1 cellular context compared by ENCODE assay signal in the genomic region with DNA sequence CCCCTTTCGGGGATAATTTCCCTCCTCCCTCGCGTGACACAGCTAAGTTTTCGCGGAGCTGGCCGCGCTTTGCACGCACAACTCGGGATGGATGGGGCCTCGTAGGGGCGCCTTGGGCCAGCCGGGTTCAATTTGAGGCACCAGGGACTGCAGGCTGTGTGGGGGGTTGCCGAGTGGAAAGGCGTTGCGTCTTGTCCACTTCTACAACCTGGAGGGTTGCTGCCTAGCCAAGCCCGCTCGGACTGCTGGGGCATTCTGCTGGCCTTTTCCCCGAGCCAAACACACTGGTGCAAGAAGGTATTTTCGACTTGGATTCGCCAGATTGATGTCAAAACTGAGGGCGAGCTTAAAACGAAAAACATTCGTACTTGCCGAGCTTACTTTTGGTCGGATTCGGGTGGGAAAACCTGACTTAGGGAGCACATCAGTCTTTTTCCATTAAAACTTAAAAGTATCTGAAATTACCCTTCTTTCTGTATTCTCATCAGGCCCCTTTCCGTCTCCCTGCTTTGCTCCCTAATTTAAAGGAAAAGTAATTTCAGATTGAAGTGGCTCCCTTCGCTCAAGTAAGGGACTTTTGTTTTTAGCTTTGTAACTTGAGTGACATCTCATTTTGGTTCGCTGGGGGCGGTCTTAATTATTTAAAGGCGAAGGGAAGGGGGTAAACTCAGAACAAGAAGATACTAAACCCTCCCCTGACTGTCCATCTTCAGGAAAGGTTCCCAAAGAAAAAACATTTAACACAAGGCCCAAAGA.
TF ChIP-seq lines count a peak whose summit lies in the region.

No MANE protein-coding gene starts in this region.

TF ChIP-seq in HepG2, 621 proteins besides CTCF, POLR2A, EP300 and RAD21 (continued from another document and continues in another):
- TF ChIP-seq ZNF609 (CRISPR knock-in tag; IDR thresholded peaks at IDR 0.05; ENCODE audit: borderline replicate concordance) (no peak), RBFOX2 (IDR thresholded peaks at IDR 0.05; ENCODE audit: low read depth, low read length) (peak; percentile 82), PHF8 (CRISPR knock-in tag; IDR thresholded peaks at IDR 0.05) (peak; percentile 29; the same call in 1 of the 2 replicates), SRF (IDR thresholded peaks at IDR 0.05; ENCODE audit: low read depth, low read length) (no peak), ZFP36L1 (CRISPR knock-in tag; IDR thresholded peaks at IDR 0.05) (no peak), ZNF317 (CRISPR knock-in tag; IDR thresholded peaks at IDR 0.05) (no peak), ZBTB49 (CRISPR knock-in tag; IDR thresholded peaks at IDR 0.05; ENCODE audit: borderline replicate concordance) (no peak), PAF1 (CRISPR knock-in tag; IDR thresholded peaks at IDR 0.05) (no peak), ZNF550 (CRISPR knock-in tag; IDR thresholded peaks at IDR 0.05; ENCODE audit: borderline replicate concordance) (no peak), ARHGAP35 (CRISPR knock-in tag; IDR thresholded peaks at IDR 0.05; ENCODE audit: borderline replicate concordance) (no peak), HMGA1 (CRISPR knock-in tag; conservative IDR thresholded peaks at IDR 0.05) (no peak), THAP8 (CRISPR knock-in tag; IDR thresholded peaks at IDR 0.05; ENCODE audit: borderline replicate concordance) (no peak), RCOR2 (CRISPR knock-in tag; IDR thresholded peaks at IDR 0.05) (no peak), HNRNPL (IDR thresholded peaks at IDR 0.05; ENCODE audit: low read depth, low read length) (no peak), ZNF616 (CRISPR knock-in tag; IDR thresholded peaks at IDR 0.05; ENCODE audit: low read depth) (no peak), KDM2A (CRISPR knock-in tag; IDR thresholded peaks at IDR 0.05; ENCODE audit: borderline replicate concordance, low read depth) (peak; percentile 88), ZNF75D (CRISPR knock-in tag; IDR thresholded peaks at IDR 0.05; ENCODE audit: borderline replicate concordance) (no peak), AFF4 (CRISPR knock-in tag; IDR thresholded peaks at IDR 0.05) (peak; percentile 89), ZNF777 (CRISPR knock-in tag; IDR thresholded peaks at IDR 0.05) (no peak), ZSCAN31 (CRISPR knock-in tag; IDR thresholded peaks at IDR 0.05; ENCODE audit: low read depth) (no peak)
- TF ChIP-seq, protein P1, sequence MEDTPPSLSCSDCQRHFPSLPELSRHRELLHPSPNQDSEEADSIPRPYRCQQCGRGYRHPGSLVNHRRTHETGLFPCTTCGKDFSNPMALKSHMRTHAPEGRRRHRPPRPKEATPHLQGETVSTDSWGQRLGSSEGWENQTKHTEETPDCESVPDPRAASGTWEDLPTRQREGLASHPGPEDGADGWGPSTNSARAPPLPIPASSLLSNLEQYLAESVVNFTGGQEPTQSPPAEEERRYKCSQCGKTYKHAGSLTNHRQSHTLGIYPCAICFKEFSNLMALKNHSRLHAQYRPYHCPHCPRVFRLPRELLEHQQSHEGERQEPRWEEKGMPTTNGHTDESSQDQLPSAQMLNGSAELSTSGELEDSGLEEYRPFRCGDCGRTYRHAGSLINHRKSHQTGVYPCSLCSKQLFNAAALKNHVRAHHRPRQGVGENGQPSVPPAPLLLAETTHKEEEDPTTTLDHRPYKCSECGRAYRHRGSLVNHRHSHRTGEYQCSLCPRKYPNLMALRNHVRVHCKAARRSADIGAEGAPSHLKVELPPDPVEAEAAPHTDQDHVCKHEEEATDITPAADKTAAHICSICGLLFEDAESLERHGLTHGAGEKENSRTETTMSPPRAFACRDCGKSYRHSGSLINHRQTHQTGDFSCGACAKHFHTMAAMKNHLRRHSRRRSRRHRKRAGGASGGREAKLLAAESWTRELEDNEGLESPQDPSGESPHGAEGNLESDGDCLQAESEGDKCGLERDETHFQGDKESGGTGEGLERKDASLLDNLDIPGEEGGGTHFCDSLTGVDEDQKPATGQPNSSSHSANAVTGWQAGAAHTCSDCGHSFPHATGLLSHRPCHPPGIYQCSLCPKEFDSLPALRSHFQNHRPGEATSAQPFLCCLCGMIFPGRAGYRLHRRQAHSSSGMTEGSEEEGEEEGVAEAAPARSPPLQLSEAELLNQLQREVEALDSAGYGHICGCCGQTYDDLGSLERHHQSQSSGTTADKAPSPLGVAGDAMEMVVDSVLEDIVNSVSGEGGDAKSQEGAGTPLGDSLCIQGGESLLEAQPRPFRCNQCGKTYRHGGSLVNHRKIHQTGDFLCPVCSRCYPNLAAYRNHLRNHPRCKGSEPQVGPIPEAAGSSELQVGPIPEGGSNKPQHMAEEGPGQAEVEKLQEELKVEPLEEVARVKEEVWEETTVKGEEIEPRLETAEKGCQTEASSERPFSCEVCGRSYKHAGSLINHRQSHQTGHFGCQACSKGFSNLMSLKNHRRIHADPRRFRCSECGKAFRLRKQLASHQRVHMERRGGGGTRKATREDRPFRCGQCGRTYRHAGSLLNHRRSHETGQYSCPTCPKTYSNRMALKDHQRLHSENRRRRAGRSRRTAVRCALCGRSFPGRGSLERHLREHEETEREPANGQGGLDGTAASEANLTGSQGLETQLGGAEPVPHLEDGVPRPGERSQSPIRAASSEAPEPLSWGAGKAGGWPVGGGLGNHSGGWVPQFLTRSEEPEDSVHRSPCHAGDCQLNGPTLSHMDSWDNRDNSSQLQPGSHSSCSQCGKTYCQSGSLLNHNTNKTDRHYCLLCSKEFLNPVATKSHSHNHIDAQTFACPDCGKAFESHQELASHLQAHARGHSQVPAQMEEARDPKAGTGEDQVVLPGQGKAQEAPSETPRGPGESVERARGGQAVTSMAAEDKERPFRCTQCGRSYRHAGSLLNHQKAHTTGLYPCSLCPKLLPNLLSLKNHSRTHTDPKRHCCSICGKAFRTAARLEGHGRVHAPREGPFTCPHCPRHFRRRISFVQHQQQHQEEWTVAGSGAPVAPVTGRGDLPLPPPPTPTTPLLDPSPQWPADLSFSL (CRISPR knock-in tag; IDR thresholded peaks at IDR 0.05) = no peak
- TF ChIP-seq, protein P2, sequence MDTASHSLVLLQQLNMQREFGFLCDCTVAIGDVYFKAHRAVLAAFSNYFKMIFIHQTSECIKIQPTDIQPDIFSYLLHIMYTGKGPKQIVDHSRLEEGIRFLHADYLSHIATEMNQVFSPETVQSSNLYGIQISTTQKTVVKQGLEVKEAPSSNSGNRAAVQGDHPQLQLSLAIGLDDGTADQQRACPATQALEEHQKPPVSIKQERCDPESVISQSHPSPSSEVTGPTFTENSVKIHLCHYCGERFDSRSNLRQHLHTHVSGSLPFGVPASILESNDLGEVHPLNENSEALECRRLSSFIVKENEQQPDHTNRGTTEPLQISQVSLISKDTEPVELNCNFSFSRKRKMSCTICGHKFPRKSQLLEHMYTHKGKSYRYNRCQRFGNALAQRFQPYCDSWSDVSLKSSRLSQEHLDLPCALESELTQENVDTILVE (CRISPR knock-in tag; IDR thresholded peaks at IDR 0.05) = no peak
- TF ChIP-seq, protein P3, sequence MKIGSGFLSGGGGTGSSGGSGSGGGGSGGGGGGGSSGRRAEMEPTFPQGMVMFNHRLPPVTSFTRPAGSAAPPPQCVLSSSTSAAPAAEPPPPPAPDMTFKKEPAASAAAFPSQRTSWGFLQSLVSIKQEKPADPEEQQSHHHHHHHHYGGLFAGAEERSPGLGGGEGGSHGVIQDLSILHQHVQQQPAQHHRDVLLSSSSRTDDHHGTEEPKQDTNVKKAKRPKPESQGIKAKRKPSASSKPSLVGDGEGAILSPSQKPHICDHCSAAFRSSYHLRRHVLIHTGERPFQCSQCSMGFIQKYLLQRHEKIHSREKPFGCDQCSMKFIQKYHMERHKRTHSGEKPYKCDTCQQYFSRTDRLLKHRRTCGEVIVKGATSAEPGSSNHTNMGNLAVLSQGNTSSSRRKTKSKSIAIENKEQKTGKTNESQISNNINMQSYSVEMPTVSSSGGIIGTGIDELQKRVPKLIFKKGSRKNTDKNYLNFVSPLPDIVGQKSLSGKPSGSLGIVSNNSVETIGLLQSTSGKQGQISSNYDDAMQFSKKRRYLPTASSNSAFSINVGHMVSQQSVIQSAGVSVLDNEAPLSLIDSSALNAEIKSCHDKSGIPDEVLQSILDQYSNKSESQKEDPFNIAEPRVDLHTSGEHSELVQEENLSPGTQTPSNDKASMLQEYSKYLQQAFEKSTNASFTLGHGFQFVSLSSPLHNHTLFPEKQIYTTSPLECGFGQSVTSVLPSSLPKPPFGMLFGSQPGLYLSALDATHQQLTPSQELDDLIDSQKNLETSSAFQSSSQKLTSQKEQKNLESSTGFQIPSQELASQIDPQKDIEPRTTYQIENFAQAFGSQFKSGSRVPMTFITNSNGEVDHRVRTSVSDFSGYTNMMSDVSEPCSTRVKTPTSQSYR (CRISPR knock-in tag; IDR thresholded peaks at IDR 0.05; ENCODE audit: borderline replicate concordance) = no peak
- TF ChIP-seq, protein P4, sequence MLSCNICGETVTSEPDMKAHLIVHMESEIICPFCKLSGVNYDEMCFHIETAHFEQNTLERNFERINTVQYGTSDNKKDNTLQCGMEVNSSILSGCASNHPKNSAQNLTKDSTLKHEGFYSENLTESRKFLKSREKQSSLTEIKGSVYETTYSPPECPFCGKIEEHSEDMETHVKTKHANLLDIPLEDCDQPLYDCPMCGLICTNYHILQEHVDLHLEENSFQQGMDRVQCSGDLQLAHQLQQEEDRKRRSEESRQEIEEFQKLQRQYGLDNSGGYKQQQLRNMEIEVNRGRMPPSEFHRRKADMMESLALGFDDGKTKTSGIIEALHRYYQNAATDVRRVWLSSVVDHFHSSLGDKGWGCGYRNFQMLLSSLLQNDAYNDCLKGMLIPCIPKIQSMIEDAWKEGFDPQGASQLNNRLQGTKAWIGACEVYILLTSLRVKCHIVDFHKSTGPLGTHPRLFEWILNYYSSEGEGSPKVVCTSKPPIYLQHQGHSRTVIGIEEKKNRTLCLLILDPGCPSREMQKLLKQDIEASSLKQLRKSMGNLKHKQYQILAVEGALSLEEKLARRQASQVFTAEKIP (CRISPR knock-in tag; IDR thresholded peaks at IDR 0.05; ENCODE audit: borderline replicate concordance) = no peak
